In genomic region chr3:182787302-182788036, GRCh38 we compare ENCODE assay signal across 22 cellular contexts. TPM values are rescaled to one million over a fixed set of nuclear protein-coding genes. Genes with fewer than 3 reads are reported as not detected.
DNase-seq lines count a peak whose midpoint lies in the region; ATAC-seq and TF ChIP-seq lines count a peak whose summit lies in the region.
"Had no signal": no experiment of that assay in that cellular context is flagged by ENCODE, and none has a peak within 500 bp of the region (broad histone marks: within the 10 kb centered on the region; RNA-seq: fewer than 3 reads in every experiment).

No MANE protein-coding gene starts in this region.

- in situ Hi-C loops in GM23248 (cut with MboI), result no loop called here

- no peak overlapping the region for H3K9ac ChIP-seq in GM23248
- H3K9ac ChIP-seq in SK-N-SH, result no peak overlapping the region

- H3K79me2 ChIP-seq in GM23248 (ENCODE audit: insufficient read depth) (no peaks in the 10 kb centered on the region), SK-N-SH (ENCODE audit: insufficient read depth) (no peaks in the 10 kb centered on the region), osteoblast (ENCODE audit: insufficient read depth, low read length) (no peaks in the 10 kb centered on the region)

- TF ChIP-seq EP300 in SK-N-SH (IDR thresholded peaks at IDR 0.05; ENCODE audit: borderline replicate concordance in 1 of 2, low read depth in 1 of 2, low read length in 1 of 2), result no peak

- H4K20me1 ChIP-seq in GM23248 (ENCODE audit: insufficient read depth), result no peaks in the 10 kb centered on the region
- H4K20me1 ChIP-seq in SK-N-SH (ENCODE audit: insufficient read depth), result no peaks in the 10 kb centered on the region
- no peaks in the 10 kb centered on the region for H4K20me1 ChIP-seq in osteoblast (ENCODE audit: insufficient read depth, low read length)

- ATAC-seq in foreskin keratinocyte, result no peak
- ATAC-seq: upper lobe of right lung had no signal

- no peak for TF ChIP-seq RAD21 in SK-N-SH (IDR thresholded peaks at IDR 0.05; ENCODE audit: low read length)

- H3K36me3 ChIP-seq in GM23248 (ENCODE audit: low read depth) (no peaks in the 10 kb centered on the region), SK-N-SH (replicated peaks in 1 of 2; ENCODE audit: control insufficient read depth in 1 of 2, insufficient read depth in 2 of 2, low read length in 1 of 2) (no peaks in the 10 kb centered on the region), osteoblast (ENCODE audit: insufficient read depth, low read length) (no peaks in the 10 kb centered on the region)
- H3K36me3 ChIP-seq: BE2C, spleen, upper lobe of right lung had no signal

- H3K4me1 ChIP-seq in GM23248 (ENCODE audit: insufficient read depth) (peaks cover 16% of the 10 kb centered on the region), SK-N-SH (ENCODE audit: control insufficient read depth in 1 of 2, insufficient read depth in 2 of 2, low read depth in 1 of 2, low read length in 1 of 2) (peaks cover 0 to 11% of the 10 kb centered on the region in 2 experiments; a peak in 2 of 4 replicates), osteoblast (ENCODE audit: insufficient read depth, low read length) (peaks cover 16% of the 10 kb centered on the region), foreskin keratinocyte (no peaks in the 10 kb centered on the region)
- H3K4me1 ChIP-seq: BE2C had no signal

- H3F3A ChIP-seq in GM23248 (ENCODE audit: insufficient read depth), result peaks cover 7% of the 10 kb centered on the region; the same call in 1 of the 2 replicates
- peaks cover 15% of the 10 kb centered on the region for H3F3A ChIP-seq in SK-N-SH (replicated peaks; ENCODE audit: insufficient read depth)

- CTCF ChIA-PET in SK-N-SH (lab: Yijun Ruan, JAX), result no interaction called here

- H3K4me2 ChIP-seq in GM23248 (ENCODE audit: unreplicated experiment) (no peak overlapping the region), SK-N-SH (0 out of 2 replicates have a peak overlapping the region, but pooled peaks have one; percentile 2), osteoblast (ENCODE audit: insufficient read depth, low read length) (peak overlapping the region; percentile 37)

- H3K9me2 ChIP-seq in GM23248 (ENCODE audit: insufficient read depth) (no peaks in the 10 kb centered on the region), SK-N-SH (no peaks in the 10 kb centered on the region)

- peak; percentile 51 for DNase-seq in GM23248
- no peak for DNase-seq in SK-N-SH
- peak; percentile 75 for DNase-seq in dermis blood vessel endothelial cell
- DNase-seq in osteoblast (ENCODE audit: insufficient read length, low spot score, missing footprints), result peak; percentile 89
- DNase-seq in foreskin keratinocyte, result no peak
- no peak for DNase-seq in activated CD8-positive, alpha-beta memory T cell treated with anti-CD3 and anti-CD28 coated beads, Interleukin-2, amount 50 U/mL, for 4 hours
- DNase-seq in C1 segment of cervical spinal cord (lab: John Stamatoyannopoulos, UW), result no peak
- no peak for DNase-seq in NCI-H748 (lab: John Stamatoyannopoulos, UW; ENCODE audit: unreplicated experiment)
- DNase-seq: activated CD4-positive, alpha-beta memory T cell treated with anti-CD3 and anti-CD28 coated beads, Interleukin-2, amount 10 ng/mL, durations not matched to agents 7 days and 5 days; activated naive CD4-positive, alpha-beta T cell treated with anti-CD3 and anti-CD28 coated beads, Interleukin-2, amount 50 U/mL, for 16 hours; activated T-cell treated with anti-CD3 and anti-CD28 coated beads, Interleukin-2, amount 50 U/mL, for 24 hours; BE2C; foreskin melanocyte; HFFc6; hippocampal formation; NCI-H187 treated with DMSO at 0.1 percent for 48 hours; NCI-H2227 treated with DMSO at 0.1 percent for 48 hours; NCI-H774; spleen; stimulated activated CD4-positive, alpha-beta T cell treated with anti-CD3 and anti-CD28 coated beads, Interleukin-4, amount 100 ng/mL, for 4 hours; upper lobe of right lung had no signal

- H3K4me3 ChIP-seq in GM23248 (no peak overlapping the region), SK-N-SH (ENCODE audit: low read depth in 2 of 2, low read length in 1 of 2) (no peak overlapping the region), osteoblast (ENCODE audit: insufficient read depth, low read length) (no peak overlapping the region)
- H3K4me3 ChIP-seq: spleen, upper lobe of right lung had no signal

- H3K9me3 ChIP-seq in GM23248 (ENCODE audit: low read depth), result no peaks in the 10 kb centered on the region
- no peaks in the 10 kb centered on the region for H3K9me3 ChIP-seq in SK-N-SH
- no peaks in the 10 kb centered on the region for H3K9me3 ChIP-seq in osteoblast (ENCODE audit: low read depth, low read length)
- H3K9me3 ChIP-seq: BE2C, spleen, upper lobe of right lung had no signal

- H2AFZ ChIP-seq in GM23248 (no peak overlapping the region), SK-N-SH (ENCODE audit: low read depth) (0 out of 2 replicates have a peak overlapping the region, but pooled peaks have one; percentile 33), osteoblast (ENCODE audit: low read length) (no peak overlapping the region)

- no peak overlapping the region for H3K27ac ChIP-seq in GM23248
- H3K27ac ChIP-seq in SK-N-SH (ENCODE audit: low read depth in 2 of 2, low read length in 1 of 2), result peak overlapping the region in 1 of 2 experiments; percentile 18; a peak in 1 of 4 replicates
- H3K27ac ChIP-seq in osteoblast (ENCODE audit: low read depth, low read length), result no peak overlapping the region
- no peak overlapping the region for H3K27ac ChIP-seq in foreskin keratinocyte
- H3K27ac ChIP-seq: HL-60, spleen, upper lobe of right lung had no signal

- POLR2A ChIA-PET in SK-N-SH (lab: Yijun Ruan, JAX), result no interaction called here

- H3K27me3 ChIP-seq in GM23248 (replicated peaks; ENCODE audit: insufficient read depth), result no peaks in the 10 kb centered on the region
- H3K27me3 ChIP-seq in SK-N-SH (ENCODE audit: insufficient read depth), result no peaks in the 10 kb centered on the region
- H3K27me3 ChIP-seq in osteoblast (ENCODE audit: insufficient read depth, low read length), result peaks cover 9% of the 10 kb centered on the region
- H3K27me3 ChIP-seq in foreskin keratinocyte, result no peaks in the 10 kb centered on the region

- WGBS in GM23248 (ENCODE audit: low coverage in 1 of 2, low lambda C conversion rate in 2 of 2, missing lambda C conversion rate in 2 of 2), 2 experiments, result 44 to 46% methylated on average over 12 of the region's 12 CpGs
- WGBS in SK-N-SH (ENCODE audit: low lambda C conversion rate), result 70% methylated on average over 12 of the region's 12 CpGs

- TF ChIP-seq CTCF in SK-N-SH (IDR thresholded peaks at IDR 0.05) (no peak), osteoblast (IDR thresholded peaks at IDR 0.05; ENCODE audit: extremely low read depth, low read depth, low read length) (no peak), foreskin keratinocyte (conservative IDR thresholded peaks at IDR 0.05) (no peak)

TF ChIP-seq in SK-N-SH, 30 proteins besides CTCF, POLR2A, EP300 and RAD21:
- no peak for TF ChIP-seq PBX3 (IDR thresholded peaks at IDR 0.05)
- no peak for TF ChIP-seq SIN3A (IDR thresholded peaks at IDR 0.05; ENCODE audit: borderline replicate concordance, low read depth, low read length)
- no peak for TF ChIP-seq EZH2phosphoT487 (IDR thresholded peaks at IDR 0.05; ENCODE audit: borderline replicate concordance, low read depth)
- peak; percentile 43 for TF ChIP-seq TCF12 (IDR thresholded peaks at IDR 0.05)
- peak; percentile 61 for TF ChIP-seq NFIC (IDR thresholded peaks at IDR 0.05; ENCODE audit: borderline replicate concordance)
- no peak for TF ChIP-seq POLR2AphosphoS5 (IDR thresholded peaks at IDR 0.05; ENCODE audit: low read depth, low read length)
- no peak for TF ChIP-seq USF2 (IDR thresholded peaks at IDR 0.05; ENCODE audit: borderline replicate concordance, low read depth, low read length)
- TF ChIP-seq MEF2A (IDR thresholded peaks at IDR 0.05; ENCODE audit: borderline replicate concordance, low read depth), result peak; percentile 4; the same call in 1 of the 2 replicates
- peak; percentile 27; the same call in 1 of the 2 replicates for TF ChIP-seq TEAD4 (IDR thresholded peaks at IDR 0.05; ENCODE audit: borderline replicate concordance, insufficient read depth)
- TF ChIP-seq ELF1 (IDR thresholded peaks at IDR 0.05), result no peak

RNA-seq across cellular contexts. Expression of gene ATP11B, which starts 5.8 kb away (rescaled TPM):
- 68.1 and 73.5 TPM in 2 replicates for total RNA-seq in GM23248 (2014; rRNA removed; shearing (Covaris generic))
- polyA plus RNA-seq in GM23248 (2016; fragmentation: Nextera tagmentation; extraction: Ambion mirVana), result 24.0 and 25.5 TPM in 2 replicates
- 8.7 and 11.1 TPM in 2 replicates for polyA plus RNA-seq in SK-N-SH (2012; rRNA removed)
- polyA plus RNA-seq in SK-N-SH (2012; cell fraction: cytosol; rRNA removed), result 13.5 and 16.8 TPM in 2 replicates
- polyA plus RNA-seq in SK-N-SH (2012; cell fraction: nucleus; rRNA removed), result 8.2 and 15.7 TPM in 2 replicates
- 111 and 160 TPM in 2 replicates for total RNA-seq in dermis blood vessel endothelial cell
- total RNA-seq in osteoblast, result 71.3 and 76.0 TPM in 2 replicates
- total RNA-seq in foreskin keratinocyte, result 45.3 and 46.0 TPM in 2 replicates
- 8.2 and 9.2 TPM in 2 replicates for polyA plus RNA-seq in foreskin keratinocyte

Comparison
In these comparisons a context has a peak if more than half of its experiments do, and no peak if none do; other contexts are left out.
1. DNase-seq: peak in GM23248 (single experiment), dermis blood vessel endothelial cell (single experiment) and osteoblast (single experiment); none in SK-N-SH (single experiment), foreskin keratinocyte (0 of 2), activated CD8-positive, alpha-beta memory T cell treated with anti-CD3 and anti-CD28 coated beads, Interleukin-2, amount 50 U/mL, for 4 hours (single experiment), C1 segment of cervical spinal cord (0 of 14) and NCI-H748 (single experiment).